13 cellular contexts compared by ENCODE assay signal in genomic region chr1:172781513-172782140, GRCh38.
DNase-seq lines count a peak whose midpoint lies in the region; ATAC-seq and TF ChIP-seq lines count a peak whose summit lies in the region.
"Had no signal": no experiment of that assay in that cellular context is flagged by ENCODE, and none has a peak within 500 bp of the region (broad histone marks: within the 10 kb centered on the region; RNA-seq: fewer than 3 reads in every experiment).

No MANE protein-coding gene starts in this region.

- CTCF ChIA-PET in OCI-LY7 (lab: Charles Lee; ENCODE audit: unreplicated experiment) = no interaction called here

- H3K9me3 ChIP-seq in BLaER1 treated with 17β-estradiol and CSF1 and Interleukin-3, amounts not matched to agents 10 nM and 100 nM (replicated peaks in 1 of 11) = peaks cover 7 to 15% (median 10%) of the 10 kb centered on the region in 11 experiments; a peak in 20 of 22 replicates
- H3K9me3 ChIP-seq in OCI-LY7 (ENCODE audit: low read length) (peaks cover 14% of the 10 kb centered on the region; the same call in 1 of the 2 replicates), BE2C (no peaks in the 10 kb centered on the region)
- H3K9me3 ChIP-seq: uterus had no signal

- no peaks in the 10 kb centered on the region for H3K36me3 ChIP-seq in BLaER1 treated with 17β-estradiol and CSF1 and Interleukin-3, amounts not matched to agents 10 nM and 100 nM
- H3K36me3 ChIP-seq in OCI-LY7 (ENCODE audit: insufficient read depth, low read length) (no peaks in the 10 kb centered on the region), BE2C (no peaks in the 10 kb centered on the region)
- H3K36me3 ChIP-seq: breast epithelium, esophagus squamous epithelium, uterus had no signal

- POLR2A ChIA-PET in OCI-LY7 (lab: Charles Lee) = interaction anchor here (0.7 to 1.6 kb wide), 2 partner anchors 15 to 36 kb away, joined by 3 to 5 read pairs; no protein-coding TSS in a partner anchor

- H3K9me2 ChIP-seq in OCI-LY7 (ENCODE audit: insufficient read depth, low read length) = no peaks in the 10 kb centered on the region

- no peak overlapping the region for H3K4me3 ChIP-seq in BLaER1 treated with 17β-estradiol and CSF1 and Interleukin-3, amounts not matched to agents 10 nM and 100 nM
- H3K4me3 ChIP-seq in OCI-LY7 (ENCODE audit: low read depth, low read length, poor library complexity, severe bottlenecking) = peak overlapping the region; percentile 8
- no peak overlapping the region for H3K4me3 ChIP-seq in BE2C (ENCODE audit: low read depth, low read length)
- H3K4me3 ChIP-seq: breast epithelium, esophagus squamous epithelium, psoas muscle, uterus had no signal

- no peaks in the 10 kb centered on the region for H3K27me3 ChIP-seq in BLaER1 treated with 17β-estradiol and CSF1 and Interleukin-3, amounts not matched to agents 10 nM and 100 nM
- H3K27me3 ChIP-seq in BE2C = no peaks in the 10 kb centered on the region
- H3K27me3 ChIP-seq: breast epithelium, esophagus squamous epithelium, uterus had no signal

- TF ChIP-seq CTCF in OCI-LY7 (conservative IDR thresholded peaks at IDR 0.05; ENCODE audit: low read length) = no peak
- no peak for TF ChIP-seq CTCF in omental fat pad (IDR thresholded peaks at IDR 0.05)
- no peak for TF ChIP-seq CTCF in BE2C (IDR thresholded peaks at IDR 0.05; ENCODE audit: low read depth, low read length)

- H3K4me2 ChIP-seq in BLaER1 treated with 17β-estradiol and CSF1 and Interleukin-3, amounts not matched to agents 10 nM and 100 nM = peak overlapping the region in 10 of 11 experiments; percentile 7 to 54 (median 26); a peak in 13 of 22 replicates
- peak overlapping the region; percentile 58 for H3K4me2 ChIP-seq in OCI-LY7 (ENCODE audit: low read length)

- DNase-seq in OCI-LY7 (ENCODE audit: low spot score) (peak; percentile 30), omental fat pad (ENCODE audit: low spot score) (no peak), BE2C (no peak), NCI-H524 treated with DMSO at 0.1 percent for 48 hours (lab: John Stamatoyannopoulos, UW) (no peak)
- DNase-seq: esophagus squamous epithelium, NCI-H2081 treated with DMSO at 0.1 percent for 48 hours, psoas muscle, uterus had no signal

- no TSS peak for BruUV-seq in OCI-LY7 (replicated peaks; lab: Mats Ljungman, UMichigan)

- peaks cover 6 to 10% (median 9%) of the 10 kb centered on the region in 10 experiments; a peak in 13 of 20 replicates for H3K4me1 ChIP-seq in BLaER1 treated with 17β-estradiol and CSF1 and Interleukin-3, amounts not matched to agents 10 nM and 100 nM
- peaks cover 19% of the 10 kb centered on the region for H3K4me1 ChIP-seq in OCI-LY7 (ENCODE audit: insufficient read depth, low read length, poor library complexity, severe bottlenecking)
- H3K4me1 ChIP-seq in BE2C = peaks cover 3% of the 10 kb centered on the region; the same call in 1 of the 2 replicates
- H3K4me1 ChIP-seq: breast epithelium, esophagus squamous epithelium, psoas muscle, uterus had no signal

- ATAC-seq in GM19324 (IDR thresholded peaks at IDR 0.05; ENCODE audit: low FRiP score, unreplicated experiment) (peak; percentile 91), HG02938 (IDR thresholded peaks at IDR 0.05; ENCODE audit: unreplicated experiment) (peak; percentile 59), omental fat pad (ENCODE audit: low FRiP score) (no peak), HG02884 (IDR thresholded peaks at IDR 0.05; ENCODE audit: unreplicated experiment) (no peak)
- ATAC-seq: psoas muscle had no signal

- no peak overlapping the region for H3K27ac ChIP-seq in BLaER1 treated with 17β-estradiol and CSF1 and Interleukin-3, amounts not matched to agents 10 nM and 100 nM
- H3K27ac ChIP-seq in OCI-LY7 (ENCODE audit: low read depth, low read length, poor library complexity, severe bottlenecking) = no peak overlapping the region
- H3K27ac ChIP-seq: breast epithelium, esophagus squamous epithelium, psoas muscle, uterus had no signal

- intact Hi-C loops in OCI-LY7 (cut with micrococcal nuclease; ENCODE audit: unreplicated experiment) = loop anchor here (2.0 kb wide), 1 partner anchor 37 kb away; no protein-coding TSS in a partner anchor

- no peaks in the 10 kb centered on the region for H3K79me2 ChIP-seq in OCI-LY7 (ENCODE audit: insufficient read depth, low read depth, low read length)

- H3K9ac ChIP-seq in BLaER1 treated with 17β-estradiol and CSF1 and Interleukin-3, amounts not matched to agents 10 nM and 100 nM = no peak overlapping the region

- peak overlapping the region; percentile 87; the same call in 1 of the 2 replicates for H2AFZ ChIP-seq in OCI-LY7 (ENCODE audit: low read length)

- H4K20me1 ChIP-seq in BLaER1 treated with 17β-estradiol and CSF1 and Interleukin-3, amounts not matched to agents 10 nM and 100 nM = no peaks in the 10 kb centered on the region
- no peaks in the 10 kb centered on the region for H4K20me1 ChIP-seq in OCI-LY7 (ENCODE audit: insufficient read depth, low read length)

Comparison
In these comparisons a context has a peak if more than half of its experiments do, and no peak if none do; other contexts are left out.
1. ATAC-seq: peak in GM19324 (single experiment) and HG02938 (single experiment); none in omental fat pad (single experiment) and HG02884 (single experiment).